ENCODE assay signal across 1 cellular context in genomic region chr19:42313840-42314755, GRCh38.
TF ChIP-seq lines count a peak whose summit lies in the region.

No MANE protein-coding gene starts in this region.

TF ChIP-seq in GM12878, 131 proteins besides CTCF, POLR2A, EP300 and RAD21:
- no peak for TF ChIP-seq MYC (IDR thresholded peaks at IDR 0.05; ENCODE audit: insufficient read depth, insufficient read length, insufficient replicate concordance, low read length, severe bottlenecking)
- no peak for TF ChIP-seq FOXM1 (IDR thresholded peaks at IDR 0.05; ENCODE audit: low read depth, low read length)
- TF ChIP-seq USF1 (IDR thresholded peaks at IDR 0.05; ENCODE audit: borderline replicate concordance, extremely low read length, insufficient read depth, low read depth, low read length), result no peak
- TF ChIP-seq SUZ12 (IDR thresholded peaks at IDR 0.05; ENCODE audit: unreplicated experiment), result no peak
- TF ChIP-seq HSF1 (IDR thresholded peaks at IDR 0.05; ENCODE audit: low read depth, low read length), result no peak
- no peak for TF ChIP-seq ATF2 (IDR thresholded peaks at IDR 0.05; ENCODE audit: low read length)
- TF ChIP-seq HDGF (IDR thresholded peaks at IDR 0.05), result no peak
- no peak for TF ChIP-seq IKZF1 (conservative IDR thresholded peaks at IDR 0.05)
- no peak for TF ChIP-seq PAX8 (IDR thresholded peaks at IDR 0.05)
- no peak for TF ChIP-seq NR2F1 (conservative IDR thresholded peaks at IDR 0.05)
- TF ChIP-seq IKZF2 (IDR thresholded peaks at IDR 0.05), result no peak
- TF ChIP-seq DPF2 (IDR thresholded peaks at IDR 0.05), result no peak
- TF ChIP-seq PKNOX1 (IDR thresholded peaks at IDR 0.05), result no peak
- no peak for TF ChIP-seq CBFB (IDR thresholded peaks at IDR 0.05; ENCODE audit: low read depth)
